Comparison of ENCODE assay signal across 12 cellular contexts in the genomic region with DNA sequence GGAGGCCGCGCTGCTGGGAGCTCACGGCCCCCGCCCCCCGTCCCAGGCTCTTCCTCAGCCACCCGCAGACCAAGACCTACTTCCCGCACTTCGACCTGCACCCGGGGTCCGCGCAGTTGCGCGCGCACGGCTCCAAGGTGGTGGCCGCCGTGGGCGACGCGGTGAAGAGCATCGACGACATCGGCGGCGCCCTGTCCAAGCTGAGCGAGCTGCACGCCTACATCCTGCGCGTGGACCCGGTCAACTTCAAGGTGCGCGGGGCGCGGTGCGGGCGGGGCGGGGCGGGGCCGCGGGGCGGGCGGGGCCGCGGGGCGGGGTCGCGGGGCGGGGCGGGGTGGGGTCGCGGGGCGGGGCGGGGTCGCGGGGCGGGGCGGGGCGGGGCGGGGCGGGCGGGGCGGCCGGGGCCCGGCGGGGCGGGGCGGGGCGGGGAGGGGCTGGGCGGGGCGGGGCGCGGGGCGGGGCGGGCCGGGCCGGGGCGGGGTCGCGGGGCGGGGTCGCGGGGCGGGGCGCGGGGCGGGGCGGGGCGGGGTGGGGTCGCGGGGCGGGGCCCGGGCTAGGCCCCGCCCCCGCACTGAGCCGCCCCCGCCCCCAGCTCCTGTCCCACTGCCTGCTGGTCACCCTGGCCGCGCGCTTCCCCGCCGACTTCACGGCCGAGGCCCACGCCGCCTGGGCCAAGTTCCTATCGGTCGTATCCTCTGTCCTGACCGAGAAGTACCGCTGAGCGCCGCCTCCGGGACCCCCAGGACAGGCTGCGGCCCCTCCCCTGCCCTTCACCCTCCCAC. TPM values are rescaled to one million over a fixed set of nuclear protein-coding genes. Genes with fewer than 3 reads are reported as not detected.
A peak's percentile ranks its signal among the peaks of the same experiment; 100 is the strongest.
DNase-seq lines count a peak whose midpoint lies in the region; ATAC-seq and TF ChIP-seq lines count a peak whose summit lies in the region.
"Not testable (repeated sequence)": the region's sequence is repeated elsewhere in the genome, so short reads cannot be mapped to it uniquely, and the experiment has no call there.
"Had no signal": no experiment of that assay in that cellular context is flagged by ENCODE, and none has a peak within 500 bp of the region (broad histone marks: within the 10 kb centered on the region; RNA-seq: fewer than 3 reads in every experiment).

No MANE protein-coding gene starts in this region.

- peaks cover 1 to 18% (median 14%) of the 10 kb centered on the region in 4 donors for H3K4me1 Mint-ChIP-seq in naive thymus-derived CD8-positive, alpha-beta T cell
- peaks cover 18% of the 10 kb centered on the region for H3K4me1 Mint-ChIP-seq in stimulated activated naive CD8-positive, alpha-beta T cell treated with anti-CD3 and anti-CD28 coated beads, Interleukin-15, amount 100 ng/mL, for 72 hours

- not testable (repeated sequence) for TF ChIP-seq RAD21 in HCT116 (IDR thresholded peaks at IDR 0.05; ENCODE audit: low read depth)

- H3K9me3 ChIP-seq in HCT116 (ENCODE audit: control insufficient read depth in 1 of 2, insufficient read depth in 1 of 2, low read depth in 1 of 2, low read length in 2 of 2); body of pancreas; iPS-20b (ENCODE audit: insufficient read depth, low read depth, low read length): not testable (repeated sequence)

- not testable (repeated sequence) for H3K4me1 ChIP-seq in HCT116 (ENCODE audit: control insufficient read depth in 1 of 2, insufficient read depth in 2 of 2, low read length in 2 of 2); iPS-20b (ENCODE audit: insufficient read depth, low read length)
- peaks cover 19% of the 10 kb centered on the region for H3K4me1 ChIP-seq in body of pancreas

- not testable (repeated sequence) for H3K79me2 ChIP-seq in HCT116 (ENCODE audit: insufficient read depth, low read length)

- not testable (repeated sequence) for TF ChIP-seq POLR2A in HCT116 (IDR thresholded peaks at IDR 0.05; ENCODE audit: borderline replicate concordance, extremely low read depth, insufficient read depth, insufficient read length); body of pancreas (IDR thresholded peaks at IDR 0.05)

- H4K20me1 ChIP-seq in HCT116 (ENCODE audit: insufficient read depth), result not testable (repeated sequence)

- H3K27me3 ChIP-seq in HCT116 (ENCODE audit: insufficient read depth, low read length), result not testable (repeated sequence)
- peaks cover 0 to 38% of the 10 kb centered on the region in 2 donors for H3K27me3 ChIP-seq in body of pancreas
- H3K27me3 ChIP-seq in iPS-20b (ENCODE audit: insufficient read depth, low read length), result peaks cover 70% of the 10 kb centered on the region

- not testable (repeated sequence) for H3K36me3 ChIP-seq in HCT116 (ENCODE audit: control insufficient read depth in 1 of 2, insufficient read depth in 2 of 2, low read length in 2 of 2); body of pancreas (replicated peaks in 1 of 2; ENCODE audit: insufficient read depth in 1 of 2, low read depth in 2 of 2); iPS-20b (ENCODE audit: insufficient read depth, low read depth, low read length)

- H3K36me3 Mint-ChIP-seq in naive thymus-derived CD8-positive, alpha-beta T cell, result not testable (repeated sequence)

- not testable (repeated sequence) for H2AFZ ChIP-seq in HCT116 (ENCODE audit: low read depth, low read length, poor library complexity, severe bottlenecking)

- H3K27me3 Mint-ChIP-seq in naive thymus-derived CD8-positive, alpha-beta T cell, result peaks cover 12 to 58% (median 32%) of the 10 kb centered on the region in 5 donors
- peaks cover 75% of the 10 kb centered on the region for H3K27me3 Mint-ChIP-seq in stimulated activated naive CD8-positive, alpha-beta T cell treated with anti-CD3 and anti-CD28 coated beads, Interleukin-15, amount 100 ng/mL, for 72 hours

- POLR2A ChIA-PET in HCT116 (lab: Charles Lee); naive thymus-derived CD8-positive, alpha-beta T cell (lab: Charles Lee): not testable (repeated sequence)

- intact Hi-C loops in HCT116 (cut with micrococcal nuclease); body of pancreas (cut with DNase I): not testable (repeated sequence)

- peak overlapping the region in 5 of 10 donors; percentile 11 to 81 (median 65) for H3K4me3 Mint-ChIP-seq in naive thymus-derived CD8-positive, alpha-beta T cell
- H3K4me3 Mint-ChIP-seq in stimulated activated naive CD8-positive, alpha-beta T cell treated with anti-CD3 and anti-CD28 coated beads, Interleukin-15, amount 100 ng/mL, for 72 hours, result peak overlapping the region; percentile 58 to 63

- H3K4me2 ChIP-seq in HCT116 (ENCODE audit: low read length), result not testable (repeated sequence)

- not testable (repeated sequence) for H3K9me3 Mint-ChIP-seq in naive thymus-derived CD8-positive, alpha-beta T cell; stimulated activated naive CD8-positive, alpha-beta T cell treated with anti-CD3 and anti-CD28 coated beads, Interleukin-15, amount 100 ng/mL, for 72 hours

- CTCF ChIA-PET in HCT116 (lab: Charles Lee), result not testable (repeated sequence)

- TF ChIP-seq CTCF in HCT116 (IDR thresholded peaks at IDR 0.05 in 2 of 3, conservative IDR thresholded peaks at IDR 0.05 in 1 of 3; ENCODE audit: borderline replicate concordance in 1 of 3, insufficient read depth in 1 of 3, low read depth in 2 of 3, low read length in 2 of 3); VCaP (conservative IDR thresholded peaks at IDR 0.05); body of pancreas (IDR thresholded peaks at IDR 0.05); fibroblast of villous mesenchyme (IDR thresholded peaks at IDR 0.05; ENCODE audit: insufficient read depth, low read depth, low read length): not testable (repeated sequence)

- H3K27ac Mint-ChIP-seq in naive thymus-derived CD8-positive, alpha-beta T cell; stimulated activated naive CD8-positive, alpha-beta T cell treated with anti-CD3 and anti-CD28 coated beads, Interleukin-15, amount 100 ng/mL, for 72 hours: not testable (repeated sequence)

- H3K27ac ChIP-seq in HCT116 (ENCODE audit: low read depth, low read length); body of pancreas; iPS-20b (ENCODE audit: low read length): not testable (repeated sequence)
- peak overlapping the region; percentile 54; the same call in 1 of the 2 replicates for H3K27ac ChIP-seq in VCaP

- not testable (repeated sequence) for BruUV-seq in HCT116 (replicated peaks; lab: Mats Ljungman, UMichigan)

- peak; percentile 64 for ATAC-seq in HCT116
- peak; percentile 56 for ATAC-seq in body of pancreas
- peak; percentile 20 to 46 for ATAC-seq in naive thymus-derived CD8-positive, alpha-beta T cell
- peak; percentile 58 for ATAC-seq in stimulated activated naive CD8-positive, alpha-beta T cell treated with anti-CD3 and anti-CD28 coated beads, Interleukin-15, amount 100 ng/mL, for 72 hours

- H3K9me2 ChIP-seq in HCT116 (ENCODE audit: insufficient read depth), result not testable (repeated sequence)

- 2% methylated on average over 16 of the region's 113 CpGs; no CpG with 5 or more reads in 1 of the 2 donors for WGBS in body of pancreas, 2 donors

- peak; percentile 10 for DNase-seq in CD1c-positive myeloid dendritic cell (ENCODE audit: extremely low spot score)
- not testable (repeated sequence) for DNase-seq in HCT116 (ENCODE audit: low read depth, low spot score); body of pancreas; fibroblast of villous mesenchyme (ENCODE audit: low read depth); naive thymus-derived CD8-positive, alpha-beta T cell; stimulated activated naive CD8-positive, alpha-beta T cell treated with anti-CD3 and anti-CD28 coated beads, Interleukin-15, amount 100 ng/mL, for 72 hours

- not testable (repeated sequence) for H3K9ac ChIP-seq in HCT116 (ENCODE audit: low read length); iPS-20b (ENCODE audit: low read depth, low read length)

- RAD21 ChIA-PET in HCT116 (lab: Charles Lee; ENCODE audit: low non-redundant PET in 1 of 2, low total read pairs in 2 of 2, uncharacterized antibody in 2 of 2, unreplicated experiment in 2 of 2), result not testable (repeated sequence)

- not testable (repeated sequence) for H3K4me3 ChIP-seq in HCT116 (replicated peaks in 1 of 2; ENCODE audit: low read depth in 1 of 2, low read length in 2 of 2); body of pancreas
- H3K4me3 ChIP-seq in fibroblast of villous mesenchyme (ENCODE audit: low read depth, low read length), result peak overlapping the region; percentile 44
- H3K4me3 ChIP-seq in iPS-20b (ENCODE audit: low read length), result peak overlapping the region; percentile 60; the same call in 1 of the 2 replicates

RNA-seq across cellular contexts. Expression of a gene that starts 1.2 kb away (rescaled TPM):
- total RNA-seq in HCT116 (2021; ENCODE audit: unreplicated experiment) (not detected), body of pancreas (not detected), fibroblast of villous mesenchyme (not detected in 2 replicates)
- polyA plus RNA-seq in HCT116 (2012), result not detected in 2 replicates
- total RNA-seq in naive thymus-derived CD8-positive, alpha-beta T cell, result not detected
- polyA plus RNA-seq in naive thymus-derived CD8-positive, alpha-beta T cell, result not detected
- total RNA-seq: LHCN-M2, myocyte, PC-3, SK-MEL-5 had no signal

RNA-seq across cellular contexts. Expression of a gene that starts 8.0 kb away (rescaled TPM):
- total RNA-seq in HCT116 (2021; ENCODE audit: unreplicated experiment) (3.0 TPM), body of pancreas (10 to 100 TPM in 1 of 2 donors, 1 to 10 TPM in 1; 6.0 to 23.4 TPM), fibroblast of villous mesenchyme (not detected in 2 replicates)
- polyA plus RNA-seq in HCT116 (2012), result 4.4 and 6.3 TPM in 2 replicates
- not detected for total RNA-seq in naive thymus-derived CD8-positive, alpha-beta T cell
- 1 to 10 TPM in 1 of 3 donors, under 1 TPM in 1, not detected in 1; 0.89 to 8.6 TPM for polyA plus RNA-seq in naive thymus-derived CD8-positive, alpha-beta T cell
- total RNA-seq: LHCN-M2, myocyte, PC-3, SK-MEL-5 had no signal

RNA-seq across cellular contexts. Expression of a gene that starts 11.9 kb away (rescaled TPM):
- total RNA-seq in HCT116 (2021; ENCODE audit: unreplicated experiment) (4.9 TPM), body of pancreas (not detected), fibroblast of villous mesenchyme (not detected in 2 replicates)
- polyA plus RNA-seq in HCT116 (2012), result 0.50 and 2.7 TPM in 2 replicates
- not detected for total RNA-seq in naive thymus-derived CD8-positive, alpha-beta T cell
- polyA plus RNA-seq in naive thymus-derived CD8-positive, alpha-beta T cell, result 1 to 10 TPM in 1 of 3 donors, not detected in 2; 1.7 TPM
- total RNA-seq: LHCN-M2, PC-3, SK-MEL-5 had no signal

RNA-seq across cellular contexts. Expression of a gene that starts 12.2 kb away (rescaled TPM):
- total RNA-seq in HCT116 (2021; ENCODE audit: unreplicated experiment), result not detected
- polyA plus RNA-seq in HCT116 (2012), result 0.14 and 0.36 TPM in 2 replicates
- total RNA-seq in body of pancreas, result not detected
- not detected in 2 replicates for total RNA-seq in fibroblast of villous mesenchyme
- not detected for total RNA-seq in naive thymus-derived CD8-positive, alpha-beta T cell
- polyA plus RNA-seq in naive thymus-derived CD8-positive, alpha-beta T cell, result not detected
- total RNA-seq: LHCN-M2, myocyte, PC-3, SK-MEL-5 had no signal

RNA-seq across cellular contexts. Expression of a gene that starts 15.6 kb away (rescaled TPM):
- not detected for total RNA-seq in HCT116 (2021; ENCODE audit: unreplicated experiment)
- polyA plus RNA-seq in HCT116 (2012), result not detected in 2 replicates
- not detected for total RNA-seq in body of pancreas
- not detected in 2 replicates for total RNA-seq in fibroblast of villous mesenchyme
- total RNA-seq in naive thymus-derived CD8-positive, alpha-beta T cell, result not detected
- polyA plus RNA-seq in naive thymus-derived CD8-positive, alpha-beta T cell, result under 1 TPM in 1 of 3 donors, not detected in 2; 0.71 TPM
- total RNA-seq: myocyte, PC-3 had no signal
